ENCODE assay signal across 13 cellular contexts in genomic region chr17:67520916-67521772, GRCh38.
DNase-seq lines count a peak whose midpoint lies in the region; ATAC-seq and TF ChIP-seq lines count a peak whose summit lies in the region.
"Had no signal": no experiment of that assay in that cellular context is flagged by ENCODE, and none has a peak within 500 bp of the region (broad histone marks: within the 10 kb centered on the region; RNA-seq: fewer than 3 reads in every experiment).

No MANE protein-coding gene starts in this region.

- no peaks in the 10 kb centered on the region for H3K36me3 ChIP-seq in subcutaneous abdominal adipose tissue (ENCODE audit: control insufficient read depth in 5 of 5, insufficient read depth in 5 of 5, low read length in 5 of 5)
- H3K36me3 ChIP-seq: neutrophil, upper lobe of left lung, WERI-Rb-1 had no signal

- peaks cover 0 to 4% (median 0%) of the 10 kb centered on the region in 5 donors for H3K27me3 ChIP-seq in subcutaneous abdominal adipose tissue (ENCODE audit: control insufficient read depth in 5 of 5, insufficient read depth in 4 of 5, low read length in 5 of 5)
- H3K27me3 ChIP-seq: neutrophil, upper lobe of left lung had no signal

- H3K4me1 ChIP-seq in subcutaneous abdominal adipose tissue (ENCODE audit: control insufficient read depth in 5 of 5, insufficient read depth in 5 of 5, low read length in 5 of 5): peaks cover 2 to 20% (median 17%) of the 10 kb centered on the region in 5 donors

- peak overlapping the region; percentile 12 for H3K27ac ChIP-seq in subcutaneous abdominal adipose tissue (ENCODE audit: low read depth, low read length)
- H3K27ac ChIP-seq: WERI-Rb-1 had no signal

- no peak for ATAC-seq in GM19324 (IDR thresholded peaks at IDR 0.05; ENCODE audit: low FRiP score, unreplicated experiment)

- no peaks in the 10 kb centered on the region for H3K9me3 Mint-ChIP-seq in activated naive CD4-positive, alpha-beta T cell treated with anti-CD3 and anti-CD28 coated beads, Interleukin-2, amount 50 U/mL, for 24 hours

- H3K9ac ChIP-seq in subcutaneous abdominal adipose tissue (ENCODE audit: low read length in 5 of 5): no peak overlapping the region

- peak overlapping the region; percentile 52 for H3K4me3 Mint-ChIP-seq in activated naive CD4-positive, alpha-beta T cell treated with anti-CD3 and anti-CD28 coated beads, Interleukin-2, amount 50 U/mL, for 24 hours

- peaks cover 5% of the 10 kb centered on the region for H3K36me3 Mint-ChIP-seq in activated naive CD4-positive, alpha-beta T cell treated with anti-CD3 and anti-CD28 coated beads, Interleukin-2, amount 50 U/mL, for 24 hours

- H3K27me3 Mint-ChIP-seq in activated naive CD4-positive, alpha-beta T cell treated with anti-CD3 and anti-CD28 coated beads, Interleukin-2, amount 50 U/mL, for 24 hours: no peaks in the 10 kb centered on the region

- no peak for TF ChIP-seq CTCF in foreskin fibroblast (IDR thresholded peaks at IDR 0.05; ENCODE audit: low read depth, low read length)

- H3K4me3 ChIP-seq in foreskin fibroblast (ENCODE audit: low read depth in 1 of 2, low read length in 2 of 2) (no peak overlapping the region), subcutaneous abdominal adipose tissue (ENCODE audit: low read depth in 1 of 5, low read length in 5 of 5) (no peak overlapping the region)

- peaks cover 67% of the 10 kb centered on the region for H3K4me1 Mint-ChIP-seq in activated naive CD4-positive, alpha-beta T cell treated with anti-CD3 and anti-CD28 coated beads, Interleukin-2, amount 50 U/mL, for 24 hours

- H3K27ac Mint-ChIP-seq in activated naive CD4-positive, alpha-beta T cell treated with anti-CD3 and anti-CD28 coated beads, Interleukin-2, amount 50 U/mL, for 24 hours: peak overlapping the region; percentile 82

- H3K9me3 ChIP-seq in subcutaneous abdominal adipose tissue (ENCODE audit: control insufficient read depth in 5 of 5, low read length in 5 of 5): no peaks in the 10 kb centered on the region
- H3K9me3 ChIP-seq: neutrophil, upper lobe of left lung had no signal

- no peak for DNase-seq in activated naive CD4-positive, alpha-beta T cell (lab: John Stamatoyannopoulos, UW)
- peak; percentile 34 for DNase-seq in NCI-H2227 treated with DMSO at 0.1 percent for 48 hours (lab: John Stamatoyannopoulos, UW)
- DNase-seq in foreskin fibroblast: peak; percentile 75 to 89
- no peak for DNase-seq in SKM-1 treated with dmso at 0.1 percent for 144 hours (lab: John Stamatoyannopoulos, UW; ENCODE audit: unreplicated experiment)
- no peak for DNase-seq in effector CD4-positive, alpha-beta T cell
- DNase-seq: activated gamma-delta T cell; effector memory CD4-positive, alpha-beta T cell; WERI-Rb-1 had no signal

Comparison
In these comparisons a context has a peak if more than half of its experiments do, and no peak if none do; other contexts are left out.
1. DNase-seq: peak in NCI-H2227 treated with DMSO at 0.1 percent for 48 hours (single experiment) and foreskin fibroblast (2 of 2); none in activated naive CD4-positive, alpha-beta T cell (0 of 4), SKM-1 treated with dmso at 0.1 percent for 144 hours (single experiment) and effector CD4-positive, alpha-beta T cell (single experiment).